1 cellular context compared by ENCODE assay signal in genomic region chr16:3640207-3640606, GRCh38.
TF ChIP-seq lines count a peak whose summit lies in the region.

No MANE protein-coding gene starts in this region.

TF ChIP-seq in HepG2, 621 proteins besides CTCF, POLR2A, EP300 and RAD21 (continued from another document and continues in another):
- TF ChIP-seq ZNF609 (CRISPR knock-in tag; IDR thresholded peaks at IDR 0.05; ENCODE audit: borderline replicate concordance), result no peak
- TF ChIP-seq MED13 (CRISPR knock-in tag; IDR thresholded peaks at IDR 0.05), result no peak
- no peak for TF ChIP-seq SNRNP70 (IDR thresholded peaks at IDR 0.05; ENCODE audit: low read depth, low read length)
- no peak for TF ChIP-seq ZIK1 (CRISPR knock-in tag; IDR thresholded peaks at IDR 0.05; ENCODE audit: borderline replicate concordance, low read depth)
- no peak for TF ChIP-seq ZNF468 (CRISPR knock-in tag; IDR thresholded peaks at IDR 0.05)
- TF ChIP-seq ZNF720 (CRISPR knock-in tag; IDR thresholded peaks at IDR 0.05), result no peak
- no peak for TF ChIP-seq SMC3 (IDR thresholded peaks at IDR 0.05; ENCODE audit: low read length)
- no peak for TF ChIP-seq KAT7 (CRISPR knock-in tag; IDR thresholded peaks at IDR 0.05; ENCODE audit: borderline replicate concordance)
- TF ChIP-seq ELF3 (CRISPR knock-in tag; IDR thresholded peaks at IDR 0.05), result peak; percentile 58; the same call in 1 of the 2 replicates
- no peak for TF ChIP-seq NCOA5 (CRISPR knock-in tag; IDR thresholded peaks at IDR 0.05)
- 0 out of 2 replicates have a peak, but pooled peaks have one; percentile 10 for TF ChIP-seq NCOA2 (CRISPR knock-in tag; IDR thresholded peaks at IDR 0.05)
- TF ChIP-seq ELF1 (CRISPR knock-in tag; IDR thresholded peaks at IDR 0.05), result no peak
- TF ChIP-seq SNAPC2 (CRISPR knock-in tag; IDR thresholded peaks at IDR 0.05), result no peak
- no peak for TF ChIP-seq ZBTB42 (CRISPR knock-in tag; IDR thresholded peaks at IDR 0.05)
- TF ChIP-seq ZFP36L1 (CRISPR knock-in tag; IDR thresholded peaks at IDR 0.05), result no peak
- no peak for TF ChIP-seq SIX1 (CRISPR knock-in tag; IDR thresholded peaks at IDR 0.05; ENCODE audit: borderline replicate concordance)
- TF ChIP-seq HMGA1 (CRISPR knock-in tag; conservative IDR thresholded peaks at IDR 0.05), result no peak
- no peak for TF ChIP-seq JUNB (CRISPR knock-in tag; IDR thresholded peaks at IDR 0.05; ENCODE audit: borderline replicate concordance)
- TF ChIP-seq ZNF441 (CRISPR knock-in tag; IDR thresholded peaks at IDR 0.05; ENCODE audit: borderline replicate concordance), result peak; percentile 71
- TF ChIP-seq NONO (IDR thresholded peaks at IDR 0.05), result no peak
- no peak for TF ChIP-seq NONO (CRISPR knock-in tag; conservative IDR thresholded peaks at IDR 0.05)
- no peak for TF ChIP-seq CREB1 (IDR thresholded peaks at IDR 0.05)
- TF ChIP-seq CREB1 (CRISPR knock-in tag; IDR thresholded peaks at IDR 0.05), result no peak
- TF ChIP-seq ZNF678 (CRISPR knock-in tag; IDR thresholded peaks at IDR 0.05), result no peak
- TF ChIP-seq CBX2 (IDR thresholded peaks at IDR 0.05; ENCODE audit: low read depth, low read length), result no peak
- no peak for TF ChIP-seq CBX2 (CRISPR knock-in tag; IDR thresholded peaks at IDR 0.05; ENCODE audit: low read depth)
- no peak for TF ChIP-seq NR1H2 (CRISPR knock-in tag; IDR thresholded peaks at IDR 0.05; ENCODE audit: borderline replicate concordance, low read depth)
- no peak for TF ChIP-seq ZBTB44 (CRISPR knock-in tag; IDR thresholded peaks at IDR 0.05)
- TF ChIP-seq MAX (IDR thresholded peaks at IDR 0.05), result no peak
- peak; percentile 81; the same call in 1 of the 2 replicates for TF ChIP-seq ZSCAN29 (CRISPR knock-in tag; conservative IDR thresholded peaks at IDR 0.05)
- TF ChIP-seq ZNF430 (CRISPR knock-in tag; IDR thresholded peaks at IDR 0.05), result peak; percentile 64; the same call in 1 of the 2 replicates
- no peak for TF ChIP-seq ZNF562 (CRISPR knock-in tag; IDR thresholded peaks at IDR 0.05; ENCODE audit: borderline replicate concordance)
- TF ChIP-seq CENPT (CRISPR knock-in tag; IDR thresholded peaks at IDR 0.05; ENCODE audit: low read depth), result no peak
- TF ChIP-seq NR3C1 (CRISPR knock-in tag; IDR thresholded peaks at IDR 0.05), result no peak
- TF ChIP-seq GATAD1 (CRISPR knock-in tag; IDR thresholded peaks at IDR 0.05), result no peak
- no peak for TF ChIP-seq REST (IDR thresholded peaks at IDR 0.05; ENCODE audit: borderline replicate concordance in 1 of 2, low read depth in 1 of 2, low read length in 2 of 2)
- TF ChIP-seq RELA (CRISPR knock-in tag; IDR thresholded peaks at IDR 0.05), result no peak
- TF ChIP-seq ZNF383 (CRISPR knock-in tag; IDR thresholded peaks at IDR 0.05; ENCODE audit: borderline replicate concordance), result no peak
- TF ChIP-seq XRCC5 (optimal IDR thresholded peaks at IDR 0.05; ENCODE audit: low read length), result peak; percentile 10
- TF ChIP-seq RNF219 (CRISPR knock-in tag; IDR thresholded peaks at IDR 0.05), result no peak
- TF ChIP-seq HNF1A (IDR thresholded peaks at IDR 0.05; ENCODE audit: low read depth), result no peak
- TF ChIP-seq HNF1A (CRISPR knock-in tag; IDR thresholded peaks at IDR 0.05; ENCODE audit: borderline replicate concordance), result no peak
- peak; percentile 27; the same call in 1 of the 2 replicates for TF ChIP-seq FOXO1 (CRISPR knock-in tag; IDR thresholded peaks at IDR 0.05)
- no peak for TF ChIP-seq EED (CRISPR knock-in tag; IDR thresholded peaks at IDR 0.05)
- TF ChIP-seq NBN (conservative IDR thresholded peaks at IDR 0.05), result no peak
- TF ChIP-seq FLYWCH1 (CRISPR knock-in tag; IDR thresholded peaks at IDR 0.05), result no peak
- TF ChIP-seq ZNF670 (CRISPR knock-in tag; IDR thresholded peaks at IDR 0.05; ENCODE audit: borderline replicate concordance), result peak; percentile 37; the same call in 1 of the 2 replicates
- 0 out of 2 replicates have a peak, but pooled peaks have one; percentile 21 for TF ChIP-seq ATF2 (CRISPR knock-in tag; IDR thresholded peaks at IDR 0.05)
- no peak for TF ChIP-seq ZNF33B (CRISPR knock-in tag; IDR thresholded peaks at IDR 0.05)
- 0 out of 2 replicates have a peak, but pooled peaks have one; percentile 27 for TF ChIP-seq ZNF619 (CRISPR knock-in tag; IDR thresholded peaks at IDR 0.05)
- TF ChIP-seq ZNF343 (CRISPR knock-in tag; IDR thresholded peaks at IDR 0.05), result no peak
- peak; percentile 39; the same call in 1 of the 2 replicates for TF ChIP-seq IRF2 (CRISPR knock-in tag; IDR thresholded peaks at IDR 0.05)
- no peak for TF ChIP-seq ZNF333 (CRISPR knock-in tag; IDR thresholded peaks at IDR 0.05; ENCODE audit: borderline replicate concordance)
- TF ChIP-seq GTF3A (CRISPR knock-in tag; conservative IDR thresholded peaks at IDR 0.05), result no peak
- TF ChIP-seq ZFAT (CRISPR knock-in tag; conservative IDR thresholded peaks at IDR 0.05), result no peak
- 0 out of 2 replicates have a peak, but pooled peaks have one; percentile 29 for TF ChIP-seq MEIS2 (CRISPR knock-in tag; IDR thresholded peaks at IDR 0.05)
- TF ChIP-seq ARID2 (CRISPR knock-in tag; IDR thresholded peaks at IDR 0.05; ENCODE audit: borderline replicate concordance), result no peak
- TF ChIP-seq SP4 (CRISPR knock-in tag; IDR thresholded peaks at IDR 0.05), result no peak
